ENCODE assay signal across 8 cellular contexts in the genomic region with DNA sequence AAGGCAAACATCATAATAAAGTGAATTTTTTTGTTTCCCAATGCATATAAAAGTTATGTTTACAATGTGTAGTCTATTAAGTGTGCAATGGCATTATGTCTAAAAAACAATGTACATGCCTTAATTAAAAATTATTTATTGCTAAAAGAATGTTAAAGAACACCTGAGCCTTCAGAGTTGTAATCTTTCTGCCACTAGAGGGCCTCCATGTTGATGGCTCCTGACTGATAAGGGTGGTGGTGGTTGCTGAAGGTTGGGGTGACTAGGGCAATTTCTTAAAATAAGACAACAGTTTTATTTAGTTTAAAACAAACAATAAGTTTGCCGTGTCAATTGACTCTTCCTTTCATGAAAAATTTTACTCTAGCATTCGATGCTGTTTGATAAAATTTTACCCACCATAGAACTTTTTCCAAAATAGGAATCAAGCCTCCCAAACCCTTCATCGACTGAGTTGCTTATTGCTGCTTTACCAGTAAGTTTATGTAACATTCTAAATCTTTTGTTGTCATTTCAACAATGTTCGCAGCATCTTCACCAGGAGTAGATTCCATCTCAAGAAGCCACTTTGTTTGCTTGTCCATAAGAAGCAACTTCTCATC. TPM values are rescaled to one million over a fixed set of nuclear protein-coding genes. Genes with fewer than 3 reads are reported as not detected.
DNase-seq lines count a peak whose midpoint lies in the region; ATAC-seq and TF ChIP-seq lines count a peak whose summit lies in the region.

No MANE protein-coding gene starts in this region.

- H2AFZ ChIP-seq in Loucy (ENCODE audit: low read length) = no peak overlapping the region

- H3K4me1 Mint-ChIP-seq in MCF 10A (ENCODE audit: insufficient read depth, unreplicated experiment) (peaks cover 16% of the 10 kb centered on the region), nephron progenitor cell (peaks cover 5% of the 10 kb centered on the region)

- CTCF ChIA-PET in MCF 10A (lab: Yijun Ruan, JAX) = interaction anchor here (0.6 to 0.8 kb wide), 3 partner anchors 10 to 124 kb away, joined by 3 to 4 read pairs (median 3); no protein-coding TSS in a partner anchor

- no peaks in the 10 kb centered on the region for H3K36me3 Mint-ChIP-seq in MCF 10A (ENCODE audit: insufficient read depth, unreplicated experiment)
- peaks cover 47% of the 10 kb centered on the region for H3K36me3 Mint-ChIP-seq in nephron progenitor cell (ENCODE audit: low read depth)

- H3K9me3 ChIP-seq in Loucy (ENCODE audit: insufficient read depth, low read depth, low read length) = no peaks in the 10 kb centered on the region

- TF ChIP-seq CTCF in Loucy (conservative IDR thresholded peaks at IDR 0.05; ENCODE audit: low read length) (peak; percentile 88), MCF 10A (IDR thresholded peaks at IDR 0.05; ENCODE audit: unreplicated experiment) (peak; percentile 70), nephron progenitor cell (IDR thresholded peaks at IDR 0.05) (peak; percentile 27)

- H3K36me3 ChIP-seq in Loucy (ENCODE audit: insufficient read depth, low read length) = no peaks in the 10 kb centered on the region

- no peaks in the 10 kb centered on the region for H3K9me3 Mint-ChIP-seq in MCF 10A (ENCODE audit: unreplicated experiment)
- peaks cover 44% of the 10 kb centered on the region for H3K9me3 Mint-ChIP-seq in nephron progenitor cell

- H3K4me2 ChIP-seq in Loucy (ENCODE audit: low read depth, low read length, poor library complexity, severe bottlenecking) = no peak overlapping the region

- intact Hi-C loops in MCF 10A (cut with micrococcal nuclease) = loop anchor here (1.0 to 5.0 kb wide), 2 partner anchors 62 to 124 kb away; partner anchors contain the start of gene PROC

- no peaks in the 10 kb centered on the region for H3F3A ChIP-seq in Loucy (ENCODE audit: low read depth)

- H3K4me3 Mint-ChIP-seq in MCF 10A (ENCODE audit: unreplicated experiment) = no peak overlapping the region
- no peak overlapping the region for H3K4me3 Mint-ChIP-seq in nephron progenitor cell

- peaks cover 3% of the 10 kb centered on the region for H3K4me1 ChIP-seq in Loucy (ENCODE audit: insufficient read depth, low read length, poor library complexity, severe bottlenecking)

- DNase-seq in NCI-H510A treated with DMSO at 0.1 percent for 48 hours (lab: John Stamatoyannopoulos, UW) (peak; percentile 6), NCI-H510A (lab: John Stamatoyannopoulos, UW) (no peak), MCF 10A (ENCODE audit: unreplicated experiment) (peak; percentile 50), nephron progenitor cell (no peak), NCI-H2081 treated with DMSO at 0.1 percent for 48 hours (lab: John Stamatoyannopoulos, UW) (no peak), NCI-H1048 (lab: John Stamatoyannopoulos, UW) (no peak)

- POLR2A ChIA-PET in MCF 10A (lab: Yijun Ruan, JAX) = no interaction called here

- ATAC-seq in GM19452 (IDR thresholded peaks at IDR 0.05; ENCODE audit: unreplicated experiment) = no peak

- H3K27me3 ChIP-seq in Loucy (ENCODE audit: insufficient read depth, low read length, poor library complexity, severe bottlenecking) = no peaks in the 10 kb centered on the region

- H3K27ac Mint-ChIP-seq in MCF 10A (ENCODE audit: low read depth, unreplicated experiment) = no peak overlapping the region
- no peak overlapping the region for H3K27ac Mint-ChIP-seq in nephron progenitor cell

- H3K9me2 ChIP-seq in Loucy (replicated peaks; ENCODE audit: low read depth, low read length) = no peaks in the 10 kb centered on the region

- peaks cover 84% of the 10 kb centered on the region for H3K79me2 ChIP-seq in Loucy (ENCODE audit: insufficient read depth, low read length)

- peaks cover 42% of the 10 kb centered on the region for H4K20me1 ChIP-seq in Loucy (ENCODE audit: insufficient read depth, low read length, poor library complexity, severe bottlenecking)

- H3K9ac ChIP-seq in Loucy (ENCODE audit: low read depth, low read length, poor library complexity, severe bottlenecking) = no peak overlapping the region

- no TSS peak for BruUV-seq in MCF 10A (replicated peaks; lab: Mats Ljungman, UMichigan)

- H3K27me3 Mint-ChIP-seq in MCF 10A (ENCODE audit: insufficient read depth, unreplicated experiment) (no peaks in the 10 kb centered on the region), nephron progenitor cell (ENCODE audit: low read depth, poor library complexity) (no peaks in the 10 kb centered on the region)

- no peak overlapping the region for H3K4me3 ChIP-seq in Loucy (ENCODE audit: low read length, poor library complexity, severe bottlenecking)

RNA-seq across cellular contexts. Expression of gene MAP3K2, which starts 32.3 kb away (rescaled TPM):
- total RNA-seq in MCF 10A (2022) = 62.9 and 65.6 TPM in 2 replicates

Comparison
In these comparisons a context has a peak if more than half of its experiments do, and no peak if none do; other contexts are left out.
1. DNase-seq: peak in NCI-H510A treated with DMSO at 0.1 percent for 48 hours (single experiment) and MCF 10A (single experiment); none in NCI-H510A (single experiment), nephron progenitor cell (single experiment), NCI-H2081 treated with DMSO at 0.1 percent for 48 hours (single experiment) and NCI-H1048 (single experiment).
2. CTCF ChIP-seq: peak in every context shown above with its lines; median percentile 88 in Loucy; 70 in MCF 10A; 27 in nephron progenitor cell.